1 cellular context compared by ENCODE assay signal in the genomic region with DNA sequence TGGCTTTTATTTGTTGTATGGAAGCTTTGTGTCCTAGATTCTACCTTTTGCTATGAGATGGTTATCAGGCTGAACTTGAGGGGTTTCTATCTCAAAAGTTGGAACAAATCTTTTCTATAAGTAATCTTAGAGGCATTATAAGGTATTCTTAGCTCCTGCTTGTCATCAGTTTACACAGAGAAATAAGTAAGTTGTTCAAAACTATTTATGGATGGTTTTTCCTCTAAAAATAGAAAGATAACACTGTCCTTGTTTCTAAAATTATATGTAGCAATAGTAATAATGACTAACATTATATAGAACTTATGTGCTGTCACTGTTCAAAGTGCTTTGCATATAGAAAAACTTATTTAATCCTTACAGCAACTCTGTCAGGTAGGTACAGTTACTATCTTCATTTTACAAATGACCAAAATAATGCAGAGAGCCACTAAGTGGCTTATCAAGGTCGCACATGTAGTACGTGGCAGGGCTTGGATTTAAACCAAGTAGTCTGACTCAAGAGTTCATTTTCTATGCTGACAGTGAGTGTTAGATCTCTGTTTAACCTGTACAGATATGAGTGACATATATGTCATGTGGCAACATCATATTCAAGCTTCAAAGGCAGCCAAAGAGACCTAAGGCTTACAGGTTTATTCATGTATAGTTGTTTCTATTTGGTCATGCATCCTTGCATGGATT.
TF ChIP-seq lines count a peak whose summit lies in the region.

No MANE protein-coding gene starts in this region.

TF ChIP-seq in HEK293T, 16 proteins besides CTCF, POLR2A, EP300 and RAD21:
- TF ChIP-seq NFRKB (IDR thresholded peaks at IDR 0.05) (no peak), ARNT (IDR thresholded peaks at IDR 0.05) (no peak), HDGF (IDR thresholded peaks at IDR 0.05; ENCODE audit: borderline replicate concordance) (no peak), ELF4 (IDR thresholded peaks at IDR 0.05) (no peak), TARDBP (IDR thresholded peaks at IDR 0.05) (no peak)
- TF ChIP-seq, protein P1, sequence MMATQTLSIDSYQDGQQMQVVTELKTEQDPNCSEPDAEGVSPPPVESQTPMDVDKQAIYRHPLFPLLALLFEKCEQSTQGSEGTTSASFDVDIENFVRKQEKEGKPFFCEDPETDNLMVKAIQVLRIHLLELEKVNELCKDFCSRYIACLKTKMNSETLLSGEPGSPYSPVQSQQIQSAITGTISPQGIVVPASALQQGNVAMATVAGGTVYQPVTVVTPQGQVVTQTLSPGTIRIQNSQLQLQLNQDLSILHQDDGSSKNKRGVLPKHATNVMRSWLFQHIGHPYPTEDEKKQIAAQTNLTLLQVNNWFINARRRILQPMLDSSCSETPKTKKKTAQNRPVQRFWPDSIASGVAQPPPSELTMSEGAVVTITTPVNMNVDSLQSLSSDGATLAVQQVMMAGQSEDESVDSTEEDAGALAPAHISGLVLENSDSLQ (IDR thresholded peaks at IDR 0.05) = no peak
